Comparison of ENCODE assay signal across 13 cellular contexts in the genomic region with DNA sequence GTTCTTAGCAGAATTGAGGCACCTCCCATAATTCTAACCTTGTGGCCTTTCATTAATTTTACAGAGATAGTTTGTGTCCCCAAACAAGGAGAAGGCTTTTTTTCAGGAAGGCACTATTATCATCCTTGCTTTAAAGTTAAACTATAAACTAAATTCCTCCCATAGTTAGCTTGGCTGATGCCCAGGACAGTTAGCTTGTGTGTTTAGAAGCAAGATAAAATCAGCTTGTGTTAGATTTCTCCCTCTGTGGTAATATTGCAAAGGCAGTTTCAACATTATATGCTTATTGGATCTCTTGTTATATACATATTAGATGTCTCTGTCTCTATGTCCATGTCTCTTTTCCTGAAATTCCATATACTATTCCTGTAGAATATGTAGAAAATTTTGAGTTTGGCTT.
A peak's percentile ranks its signal among the peaks of the same experiment; 100 is the strongest.
DNase-seq lines count a peak whose midpoint lies in the region; ATAC-seq and TF ChIP-seq lines count a peak whose summit lies in the region.
"Had no signal": no experiment of that assay in that cellular context is flagged by ENCODE, and none has a peak within 500 bp of the region (broad histone marks: within the 10 kb centered on the region; RNA-seq: fewer than 3 reads in every experiment).

No MANE protein-coding gene starts in this region.

- H3K18ac ChIP-seq in mesenchymal stem cell (ENCODE audit: low read depth in 1 of 2, low read length in 2 of 2) = no peak overlapping the region

- H3K9me3 Mint-ChIP-seq in T-helper 2 cell treated with Interferon-gamma antibody and Interleukin-4, amounts not matched to agents 5 μg/mL and 100 μg/mL, for 36 hours = no peaks in the 10 kb centered on the region

- H3K27me3 ChIP-seq in PC-3 (ENCODE audit: low read length) = no peaks in the 10 kb centered on the region
- no peaks in the 10 kb centered on the region for H3K27me3 ChIP-seq in mesenchymal stem cell (ENCODE audit: control insufficient read depth in 1 of 2, insufficient read depth in 1 of 2, low read length in 2 of 2)

- DNase-seq in EH (ENCODE audit: low read depth) = peak; percentile 82
- peak; percentile 22 for DNase-seq in PC-3
- peak; percentile 56 for DNase-seq in dedifferentiated amniotic fluid mesenchymal stem cell (ENCODE audit: extremely low spot score)
- DNase-seq in mesenchymal stem cell = peak; percentile 19
- no peak for DNase-seq in T-helper 2 cell treated with Interferon-gamma antibody and Interleukin-4, amounts not matched to agents 5 μg/mL and 100 μg/mL, for 36 hours (ENCODE audit: low spot score)
- DNase-seq: Caco-2, H9, NCI-H1092, NCI-H1694, NCI-H774 had no signal

- no peak overlapping the region for H4K8ac ChIP-seq in mesenchymal stem cell (ENCODE audit: low read length)

- TF ChIP-seq CTCF in PC-3 (conservative IDR thresholded peaks at IDR 0.05; ENCODE audit: low read depth, low read length) = no peak

- H3K4me3 Mint-ChIP-seq in T-helper 2 cell treated with Interferon-gamma antibody and Interleukin-4, amounts not matched to agents 5 μg/mL and 100 μg/mL, for 36 hours = no peak overlapping the region
- H3K4me3 Mint-ChIP-seq: H9 had no signal

- no peak overlapping the region for H3K23ac ChIP-seq in mesenchymal stem cell (ENCODE audit: low read length in 2 of 2)

- no peak overlapping the region for H2AK5ac ChIP-seq in mesenchymal stem cell (ENCODE audit: low read length, severe bottlenecking)

- H2BK120ac ChIP-seq in mesenchymal stem cell (ENCODE audit: low read depth, low read length) = no peak overlapping the region

- intact Hi-C loops in PC-3 (cut with micrococcal nuclease) = no loop called here

- no peak overlapping the region for H3K27ac Mint-ChIP-seq in T-helper 2 cell treated with Interferon-gamma antibody and Interleukin-4, amounts not matched to agents 5 μg/mL and 100 μg/mL, for 36 hours
- H3K27ac Mint-ChIP-seq: H9 had no signal

- TF ChIP-seq POLR2A in GM18505 (IDR thresholded peaks at IDR 0.05; ENCODE audit: borderline replicate concordance, extremely low read depth, insufficient read depth, insufficient read length) = no peak

- no peak overlapping the region for H4K91ac ChIP-seq in mesenchymal stem cell (ENCODE audit: low read length)

- no peaks in the 10 kb centered on the region for H3K79me2 ChIP-seq in PC-3 (ENCODE audit: low read length)

- no peaks in the 10 kb centered on the region for H4K20me1 ChIP-seq in PC-3 (ENCODE audit: low read length)

- H3K4me2 ChIP-seq in PC-3 (ENCODE audit: low read length) = no peak overlapping the region
- no peak overlapping the region for H3K4me2 ChIP-seq in mesenchymal stem cell (ENCODE audit: low read length, poor library complexity, severe bottlenecking)

- no peaks in the 10 kb centered on the region for H3K79me1 ChIP-seq in mesenchymal stem cell (replicated peaks; ENCODE audit: low read length, poor library complexity, severe bottlenecking)

- no peak overlapping the region for H2AFZ ChIP-seq in PC-3 (ENCODE audit: low read length)
- H2AFZ ChIP-seq in mesenchymal stem cell (ENCODE audit: low read depth, low read length) = no peak overlapping the region

- H3K27me3 Mint-ChIP-seq in T-helper 2 cell treated with Interferon-gamma antibody and Interleukin-4, amounts not matched to agents 5 μg/mL and 100 μg/mL, for 36 hours (ENCODE audit: low read depth) = no peaks in the 10 kb centered on the region

- H3K4me1 ChIP-seq in PC-3 (ENCODE audit: insufficient read depth, low read length) = peaks cover 11% of the 10 kb centered on the region
- no peaks in the 10 kb centered on the region for H3K4me1 ChIP-seq in mesenchymal stem cell (ENCODE audit: control insufficient read depth, insufficient read depth, low read depth, low read length)
- H3K4me1 ChIP-seq: Caco-2 had no signal

- no peak overlapping the region for H3K14ac ChIP-seq in mesenchymal stem cell (ENCODE audit: low read length in 2 of 2)

- H3K4me1 Mint-ChIP-seq in T-helper 2 cell treated with Interferon-gamma antibody and Interleukin-4, amounts not matched to agents 5 μg/mL and 100 μg/mL, for 36 hours (ENCODE audit: low read depth) = no peaks in the 10 kb centered on the region
- H3K4me1 Mint-ChIP-seq: H9 had no signal

- CTCF ChIA-PET in PC-3 (lab: Charles Lee) = no interaction called here

- H2BK15ac ChIP-seq in mesenchymal stem cell (ENCODE audit: low read depth, poor library complexity, severe bottlenecking) = no peak overlapping the region

- no peak overlapping the region for H3K27ac ChIP-seq in PC-3 (ENCODE audit: low read length)
- peak overlapping the region; percentile 79 for H3K27ac ChIP-seq in mesenchymal stem cell (ENCODE audit: low read length, poor library complexity, severe bottlenecking)

- H3K36me3 Mint-ChIP-seq in T-helper 2 cell treated with Interferon-gamma antibody and Interleukin-4, amounts not matched to agents 5 μg/mL and 100 μg/mL, for 36 hours (ENCODE audit: low read depth) = no peaks in the 10 kb centered on the region

- no peaks in the 10 kb centered on the region for H3F3A ChIP-seq in PC-3 (ENCODE audit: low read length, unreplicated experiment)

- ATAC-seq in PC-3 (no peak), GM21390 (IDR thresholded peaks at IDR 0.05; ENCODE audit: unreplicated experiment) (no peak), HG03108 (IDR thresholded peaks at IDR 0.05; ENCODE audit: unreplicated experiment) (no peak), GM18505 (IDR thresholded peaks at IDR 0.05; ENCODE audit: unreplicated experiment) (no peak)

- H2BK12ac ChIP-seq in mesenchymal stem cell (ENCODE audit: low read length in 2 of 2) = no peak overlapping the region

- H2BK5ac ChIP-seq in mesenchymal stem cell (ENCODE audit: low read depth, low read length, poor library complexity, severe bottlenecking) = no peak overlapping the region

- H3K4me3 ChIP-seq in PC-3 (ENCODE audit: low read length) = no peak overlapping the region
- H3K4me3 ChIP-seq in mesenchymal stem cell (ENCODE audit: insufficient read depth in 1 of 2, low read depth in 1 of 2, low read length in 2 of 2) = no peak overlapping the region

- H3K36me3 ChIP-seq in PC-3 (ENCODE audit: low read depth, low read length) (no peaks in the 10 kb centered on the region; the same call in 1 of the 2 replicates), mesenchymal stem cell (ENCODE audit: control insufficient read depth in 1 of 2, insufficient read depth in 2 of 2, low read depth in 1 of 2, low read length in 2 of 2) (no peaks in the 10 kb centered on the region)

- H3K9ac ChIP-seq in PC-3 (ENCODE audit: low read length) = no peak overlapping the region
- H3K9ac ChIP-seq in mesenchymal stem cell (ENCODE audit: low read length) = no peak overlapping the region

- no peaks in the 10 kb centered on the region for H3K9me2 ChIP-seq in PC-3 (replicated peaks; ENCODE audit: low read length)

- no peak overlapping the region for H3K4ac ChIP-seq in mesenchymal stem cell (ENCODE audit: low read depth in 1 of 2, low read length in 2 of 2)

- BruUV-seq in PC-3 (replicated peaks; lab: Mats Ljungman, UMichigan) = no TSS peak

- POLR2A ChIA-PET in PC-3 (lab: Charles Lee; ENCODE audit: unreplicated experiment) = no interaction called here

- 0 out of 2 replicates have a peak, but pooled peaks cover 4% of the 10 kb centered on the region for H3K9me3 ChIP-seq in PC-3 (ENCODE audit: low read length)
- peaks cover 26% of the 10 kb centered on the region for H3K9me3 ChIP-seq in mesenchymal stem cell (ENCODE audit: control insufficient read depth, low read length)
